Comparison of ENCODE assay signal across 17 cellular contexts in the genomic region with DNA sequence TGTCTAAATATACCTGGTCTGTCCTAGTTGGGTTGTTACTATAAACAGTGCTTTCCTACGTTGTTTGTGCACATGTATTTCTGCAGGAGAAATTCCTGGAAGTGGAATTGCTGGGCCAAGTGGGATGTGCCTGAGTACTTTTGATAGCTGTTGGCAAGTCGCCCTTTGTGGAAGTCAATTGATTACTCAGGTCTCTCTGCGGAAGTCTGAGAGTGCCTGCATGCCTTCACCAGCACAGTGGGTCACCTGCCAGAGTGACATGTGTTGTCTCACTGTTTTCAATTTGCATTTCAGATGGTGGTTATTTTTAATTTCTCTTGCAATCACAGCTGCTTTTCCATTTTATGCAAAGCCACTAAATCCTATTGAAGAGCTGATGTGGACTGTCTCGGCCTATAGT. TPM values are rescaled to one million over a fixed set of nuclear protein-coding genes. Genes with fewer than 3 reads are reported as not detected.
DNase-seq lines count a peak whose midpoint lies in the region; ATAC-seq, FAIRE-seq and TF ChIP-seq lines count a peak whose summit lies in the region.
"Had no signal": no experiment of that assay in that cellular context is flagged by ENCODE, and none has a peak within 500 bp of the region (broad histone marks: within the 10 kb centered on the region; RNA-seq: fewer than 3 reads in every experiment).

No MANE protein-coding gene starts in this region.

- intact Hi-C loops in activated CD4-positive, alpha-beta T cell treated with anti-CD3 and anti-CD28 coated beads for 36 hours (cut with DNase I, micrococcal nuclease) = no loop called here
- intact Hi-C loops in endothelial cell of umbilical vein (cut with micrococcal nuclease) = no loop called here

- TF ChIP-seq POLR2A in endothelial cell of umbilical vein (IDR thresholded peaks at IDR 0.05; ENCODE audit: low read depth, low read length) = no peak

- peaks cover 14% of the 10 kb centered on the region for H3K4me1 Mint-ChIP-seq in activated CD4-positive, alpha-beta T cell treated with anti-CD3 and anti-CD28 coated beads for 36 hours
- H3K4me1 Mint-ChIP-seq in progenitor cell of endocrine pancreas (ENCODE audit: low read depth) = peaks cover 6% of the 10 kb centered on the region

- no peak for DNase-seq in activated CD4-positive, alpha-beta T cell treated with anti-CD3 and anti-CD28 coated beads for 36 hours
- no peak for DNase-seq in activated CD4-positive, alpha-beta T cell treated with anti-CD3 and anti-CD28 coated beads for 1 hour
- DNase-seq in endothelial cell of umbilical vein (ENCODE audit: low read depth, low spot score) = peak; percentile 88
- DNase-seq in progenitor cell of endocrine pancreas (ENCODE audit: low spot score, unreplicated experiment) = no peak
- no peak for DNase-seq in urothelium cell line (ENCODE audit: low spot score)
- DNase-seq: ACHN, DMS79, NCI-H146, trophoblast cell had no signal

- no peak overlapping the region for H3K27ac Mint-ChIP-seq in activated CD4-positive, alpha-beta T cell treated with anti-CD3 and anti-CD28 coated beads for 36 hours
- no peak overlapping the region for H3K27ac Mint-ChIP-seq in progenitor cell of endocrine pancreas

- ATAC-seq in activated CD4-positive, alpha-beta T cell treated with anti-CD3 and anti-CD28 coated beads for 36 hours = no peak
- ATAC-seq in HG02870 (IDR thresholded peaks at IDR 0.05; ENCODE audit: unreplicated experiment) (no peak), HG02763 (IDR thresholded peaks at IDR 0.05; ENCODE audit: unreplicated experiment) (no peak)

- BruUV-seq in endothelial cell of umbilical vein (replicated peaks; lab: Mats Ljungman, UMichigan) = no TSS peak

- no peaks in the 10 kb centered on the region for H3K27me3 Mint-ChIP-seq in activated CD4-positive, alpha-beta T cell treated with anti-CD3 and anti-CD28 coated beads for 36 hours
- H3K27me3 Mint-ChIP-seq in progenitor cell of endocrine pancreas = no peaks in the 10 kb centered on the region

- POLR2A ChIA-PET in activated CD4-positive, alpha-beta T cell treated with anti-CD3 and anti-CD28 coated beads for 36 hours (lab: Charles Lee) = no interaction called here
- POLR2A ChIA-PET in endothelial cell of umbilical vein (lab: Charles Lee) = no interaction called here

- H3K9me1 ChIP-seq in endothelial cell of umbilical vein (replicated peaks; ENCODE audit: control insufficient read depth, extremely low read depth, insufficient read depth, low read length) = no peaks in the 10 kb centered on the region

- H3K4me3 ChIP-seq in OCI-LY3 (ENCODE audit: low read length) = no peak overlapping the region
- H3K4me3 ChIP-seq in endothelial cell of umbilical vein (replicated peaks in 1 of 3; ENCODE audit: insufficient read depth in 1 of 3, low read depth in 1 of 3, low read length in 3 of 3) = no peak overlapping the region
- H3K4me3 ChIP-seq: ascending aorta, hepatocyte had no signal

- FAIRE-seq in endothelial cell of umbilical vein (lab: Jason Lieb, UNC) (peak; percentile 92), urothelium cell line (lab: Jason Lieb, UNC) (no peak)
- FAIRE-seq: GM12892, H54 had no signal

- H3K4me2 ChIP-seq in OCI-LY3 (ENCODE audit: low read length) (peak overlapping the region; percentile 13; the same call in 1 of the 2 replicates), endothelial cell of umbilical vein (ENCODE audit: insufficient read depth, low read length) (peak overlapping the region; percentile 17)

- peak overlapping the region; percentile 37 for H3K4me3 Mint-ChIP-seq in activated CD4-positive, alpha-beta T cell treated with anti-CD3 and anti-CD28 coated beads for 36 hours
- peak overlapping the region; percentile 52 for H3K4me3 Mint-ChIP-seq in progenitor cell of endocrine pancreas (ENCODE audit: low read depth)

- H3K9ac ChIP-seq in OCI-LY3 (ENCODE audit: low read length) (no peak overlapping the region), endothelial cell of umbilical vein (replicated peaks; ENCODE audit: extremely low read depth, insufficient read depth, low read length) (no peak overlapping the region)

- H3K9me3 ChIP-seq in OCI-LY3 (ENCODE audit: insufficient read depth, low read length) (no peaks in the 10 kb centered on the region), endothelial cell of umbilical vein (replicated peaks; ENCODE audit: control insufficient read depth, insufficient read depth, low read length) (no peaks in the 10 kb centered on the region)
- H3K9me3 ChIP-seq: ascending aorta had no signal

- H3K27ac ChIP-seq in OCI-LY3 (ENCODE audit: low read length) (no peak overlapping the region), endothelial cell of umbilical vein (ENCODE audit: insufficient read depth, low read depth, low read length) (no peak overlapping the region)
- H3K27ac ChIP-seq: ascending aorta, hepatocyte had no signal

- H4K20me1 ChIP-seq in OCI-LY3 (ENCODE audit: insufficient read depth, low read length) (peaks cover 8% of the 10 kb centered on the region), endothelial cell of umbilical vein (replicated peaks; ENCODE audit: control insufficient read depth, extremely low read depth, insufficient read depth, low read length) (no peaks in the 10 kb centered on the region)

- H2AFZ ChIP-seq in OCI-LY3 (ENCODE audit: low read depth, low read length) = no peak overlapping the region
- H2AFZ ChIP-seq in endothelial cell of umbilical vein (ENCODE audit: low read depth, low read length) = no peak overlapping the region
- H2AFZ ChIP-seq: hepatocyte had no signal

- H3K27me3 ChIP-seq in OCI-LY3 (ENCODE audit: low read depth, low read length) (no peaks in the 10 kb centered on the region), endothelial cell of umbilical vein (ENCODE audit: control insufficient read depth in 2 of 2, insufficient read depth in 2 of 2, low read length in 2 of 2) (no peaks in the 10 kb centered on the region)
- H3K27me3 ChIP-seq: ascending aorta, hepatocyte had no signal

- no peaks in the 10 kb centered on the region for H3K9me3 Mint-ChIP-seq in activated CD4-positive, alpha-beta T cell treated with anti-CD3 and anti-CD28 coated beads for 36 hours (ENCODE audit: low read depth)
- H3K9me3 Mint-ChIP-seq in progenitor cell of endocrine pancreas (ENCODE audit: low read depth) = no peaks in the 10 kb centered on the region

- TF ChIP-seq CTCF in OCI-LY3 (IDR thresholded peaks at IDR 0.05; ENCODE audit: low read depth, low read length) (no peak), endothelial cell of umbilical vein (IDR thresholded peaks at IDR 0.05; ENCODE audit: extremely low read depth in 1 of 2, insufficient read depth in 1 of 2, low read depth in 1 of 2, low read length in 2 of 2) (no peak), progenitor cell of endocrine pancreas (IDR thresholded peaks at IDR 0.05; ENCODE audit: unreplicated experiment) (no peak)

- dilution Hi-C loops in endothelial cell of umbilical vein (cut with MboI; ENCODE audit: extremely low pct_ligation_motif_present, low sequenced_read_pairs) = no loop called here

- H3K79me2 ChIP-seq in OCI-LY3 (ENCODE audit: low read length) (peaks cover 24% of the 10 kb centered on the region), endothelial cell of umbilical vein (ENCODE audit: control insufficient read depth, insufficient read depth, low read length) (peaks cover 23% of the 10 kb centered on the region)

- H3K36me3 ChIP-seq in OCI-LY3 (replicated peaks; ENCODE audit: low read depth, low read length) (peaks cover 15% of the 10 kb centered on the region), endothelial cell of umbilical vein (ENCODE audit: control insufficient read depth in 2 of 2, extremely low read depth in 1 of 2, insufficient read depth in 2 of 2, low read length in 2 of 2) (no peaks in the 10 kb centered on the region)
- H3K36me3 ChIP-seq: ascending aorta had no signal

- H3K4me1 ChIP-seq in OCI-LY3 (ENCODE audit: low read length) (peaks cover 24% of the 10 kb centered on the region), endothelial cell of umbilical vein (ENCODE audit: control insufficient read depth, extremely low read depth, insufficient read depth, low read length) (peaks cover 20% of the 10 kb centered on the region)

- CTCF ChIA-PET in activated CD4-positive, alpha-beta T cell treated with anti-CD3 and anti-CD28 coated beads for 36 hours (lab: Charles Lee) = interaction anchor here (1.3 to 1.6 kb wide), 3 partner anchors 16 to 72 kb away, joined by 4 to 5 read pairs (median 5); no protein-coding TSS in a partner anchor
- CTCF ChIA-PET in endothelial cell of umbilical vein (lab: Charles Lee) = interaction anchor here (1.2 to 1.8 kb wide), 3 partner anchors 11 to 39 kb away, joined by 3 to 8 read pairs (median 5); no protein-coding TSS in a partner anchor

- H3K36me3 Mint-ChIP-seq in activated CD4-positive, alpha-beta T cell treated with anti-CD3 and anti-CD28 coated beads for 36 hours (ENCODE audit: low read depth) = peaks cover 4% of the 10 kb centered on the region
- H3K36me3 Mint-ChIP-seq in progenitor cell of endocrine pancreas (ENCODE audit: insufficient read depth) = peaks cover 3% of the 10 kb centered on the region

RNA-seq across cellular contexts. Expression of gene MVD, which starts 2.3 kb away (rescaled TPM):
- total RNA-seq in activated CD4-positive, alpha-beta T cell treated with anti-CD3 and anti-CD28 coated beads for 36 hours = 10 to 100 TPM; 62.8 to 81.1 TPM
- total RNA-seq in endothelial cell of umbilical vein (117 and 142 TPM in 2 replicates), progenitor cell of endocrine pancreas (78.1 and 78.5 TPM in 2 replicates)
- polyA plus RNA-seq in endothelial cell of umbilical vein = 60.3 and 64.4 TPM in 2 replicates
- 33.2 and 45.5 TPM in 2 replicates for polyA plus RNA-seq in endothelial cell of umbilical vein (2011; cell fraction: cytosol; rRNA removed)
- 93.3 and 135 TPM in 2 replicates for polyA plus RNA-seq in endothelial cell of umbilical vein (2011; cell fraction: nucleus; rRNA removed)
- polyA plus RNA-seq in endothelial cell of umbilical vein (2012) = 35.6 and 44.3 TPM in 2 replicates
- 23.2 and 27.7 TPM in 2 replicates for polyA minus RNA-seq in endothelial cell of umbilical vein
- 15.1 TPM for polyA minus RNA-seq in endothelial cell of umbilical vein (2011; cell fraction: cytosol; rRNA and poly(A)+ RNA removed)
- 17.0 and 28.2 TPM in 2 replicates for polyA minus RNA-seq in endothelial cell of umbilical vein (2011; cell fraction: nucleus; rRNA and poly(A)+ RNA removed)

RNA-seq across cellular contexts. Expression of gene CYBA, which starts 14.3 kb away (rescaled TPM):
- total RNA-seq in activated CD4-positive, alpha-beta T cell treated with anti-CD3 and anti-CD28 coated beads for 36 hours = 100 to 1,000 TPM; 155 to 200 TPM
- 37.0 and 45.8 TPM in 2 replicates for total RNA-seq in endothelial cell of umbilical vein
- polyA plus RNA-seq in endothelial cell of umbilical vein = 77.3 and 100 TPM in 2 replicates
- 23.9 and 36.3 TPM in 2 replicates for polyA plus RNA-seq in endothelial cell of umbilical vein (2011; cell fraction: cytosol; rRNA removed)
- 36.0 and 38.6 TPM in 2 replicates for polyA plus RNA-seq in endothelial cell of umbilical vein (2011; cell fraction: nucleus; rRNA removed)
- 36.0 and 60.6 TPM in 2 replicates for polyA plus RNA-seq in endothelial cell of umbilical vein (2012)
- 24.4 and 25.9 TPM in 2 replicates for polyA minus RNA-seq in endothelial cell of umbilical vein
- polyA minus RNA-seq in endothelial cell of umbilical vein (2011; cell fraction: cytosol; rRNA and poly(A)+ RNA removed) = 325 TPM
- 7.6 and 10.3 TPM in 2 replicates for polyA minus RNA-seq in endothelial cell of umbilical vein (2011; cell fraction: nucleus; rRNA and poly(A)+ RNA removed)
- total RNA-seq in progenitor cell of endocrine pancreas = 111 and 112 TPM in 2 replicates

RNA-seq across cellular contexts. Expression of gene SNAI3, which starts 21.2 kb away (rescaled TPM):
- 1 to 10 TPM; 3.6 to 4.1 TPM for total RNA-seq in activated CD4-positive, alpha-beta T cell treated with anti-CD3 and anti-CD28 coated beads for 36 hours
- total RNA-seq in endothelial cell of umbilical vein (0.18 and 0.31 TPM in 2 replicates), progenitor cell of endocrine pancreas (1.2 and 1.9 TPM in 2 replicates)
- 0.30 and 0.38 TPM in 2 replicates for polyA plus RNA-seq in endothelial cell of umbilical vein
- 0.21 TPM in 1 of 2 replicates, not detected in the other for polyA plus RNA-seq in endothelial cell of umbilical vein (2011; cell fraction: cytosol; rRNA removed)
- 0.20 TPM in 1 of 2 replicates, not detected in the other for polyA plus RNA-seq in endothelial cell of umbilical vein (2011; cell fraction: nucleus; rRNA removed)
- polyA plus RNA-seq in endothelial cell of umbilical vein (2012) = 0.09 and 0.19 TPM in 2 replicates
- not detected in 2 replicates for polyA minus RNA-seq in endothelial cell of umbilical vein
- not detected for polyA minus RNA-seq in endothelial cell of umbilical vein (2011; cell fraction: cytosol; rRNA and poly(A)+ RNA removed)
- 0.24 TPM in 1 of 2 replicates, not detected in the other for polyA minus RNA-seq in endothelial cell of umbilical vein (2011; cell fraction: nucleus; rRNA and poly(A)+ RNA removed)
- total RNA-seq: ascending aorta had no signal

RNA-seq across cellular contexts. Expression of gene IL17C, which starts 26.8 kb away (rescaled TPM):
- under 1 TPM in 1 of 2 experiments, not detected in 1; 0.18 TPM for total RNA-seq in activated CD4-positive, alpha-beta T cell treated with anti-CD3 and anti-CD28 coated beads for 36 hours
- total RNA-seq in endothelial cell of umbilical vein = not detected in 2 replicates
- polyA plus RNA-seq in endothelial cell of umbilical vein = 0.14 and 0.17 TPM in 2 replicates
- 0.10 TPM in 1 of 2 replicates, not detected in the other for polyA plus RNA-seq in endothelial cell of umbilical vein (2011; cell fraction: cytosol; rRNA removed)
- 0.24 and 0.37 TPM in 2 replicates for polyA plus RNA-seq in endothelial cell of umbilical vein (2011; cell fraction: nucleus; rRNA removed)
- not detected in 2 replicates for polyA plus RNA-seq in endothelial cell of umbilical vein (2012)
- not detected in 2 replicates for polyA minus RNA-seq in endothelial cell of umbilical vein
- polyA minus RNA-seq in endothelial cell of umbilical vein (2011; cell fraction: cytosol; rRNA and poly(A)+ RNA removed) = not detected
- not detected in 2 replicates for polyA minus RNA-seq in endothelial cell of umbilical vein (2011; cell fraction: nucleus; rRNA and poly(A)+ RNA removed)
- total RNA-seq in progenitor cell of endocrine pancreas = 0.29 TPM in 2 replicates
- total RNA-seq: ascending aorta, hepatocyte, mesenteric fat pad had no signal

RNA-seq across cellular contexts. Expression of gene RNF166, which starts 41.1 kb away (rescaled TPM):
- total RNA-seq in activated CD4-positive, alpha-beta T cell treated with anti-CD3 and anti-CD28 coated beads for 36 hours = 10 to 100 TPM; 44.0 to 49.7 TPM
- 38.8 and 41.8 TPM in 2 replicates for total RNA-seq in endothelial cell of umbilical vein
- polyA plus RNA-seq in endothelial cell of umbilical vein = 27.6 and 34.0 TPM in 2 replicates
- polyA plus RNA-seq in endothelial cell of umbilical vein (2011; cell fraction: cytosol; rRNA removed) = 16.0 and 25.1 TPM in 2 replicates
- 44.2 and 52.7 TPM in 2 replicates for polyA plus RNA-seq in endothelial cell of umbilical vein (2011; cell fraction: nucleus; rRNA removed)
- polyA plus RNA-seq in endothelial cell of umbilical vein (2012) = 15.8 and 20.0 TPM in 2 replicates
- polyA minus RNA-seq in endothelial cell of umbilical vein = 15.2 and 15.4 TPM in 2 replicates
- 17.2 TPM for polyA minus RNA-seq in endothelial cell of umbilical vein (2011; cell fraction: cytosol; rRNA and poly(A)+ RNA removed)
- 16.2 and 22.6 TPM in 2 replicates for polyA minus RNA-seq in endothelial cell of umbilical vein (2011; cell fraction: nucleus; rRNA and poly(A)+ RNA removed)
- total RNA-seq in progenitor cell of endocrine pancreas = 19.4 and 21.5 TPM in 2 replicates
